ENCODE assay signal across 29 cellular contexts in genomic region chr4:166535865-166536264, GRCh38.
"Had no signal": no experiment of that assay in that cellular context is flagged by ENCODE, and none has a peak within 500 bp of the region (broad histone marks: within the 10 kb centered on the region; RNA-seq: fewer than 3 reads in every experiment).

No MANE protein-coding gene starts in this region.

- H3K4me3 Mint-ChIP-seq: activated naive CD8-positive, alpha-beta T cell; activated T-cell treated with anti-CD3 and anti-CD28 coated beads, Interleukin-2, amount 50 U/mL, for 72 hours; mesothelial cell of epicardium; naive B cell; nephron progenitor cell; stimulated activated memory B cell treated with anti-CD40 and anti-IgM and Interleukin-4, amounts not matched to agents 10 μg/mL and 1 μg/mL and 100 μg/mL, for 72 hours had no signal

- FAIRE-seq: keratinocyte, small intestine had no signal

- H3K9me3 ChIP-seq: body of pancreas, gastrocnemius medialis, psoas muscle, sigmoid colon, stomach, thyroid gland had no signal

- H3K27me3 ChIP-seq: body of pancreas, dorsolateral prefrontal cortex, gastrocnemius medialis, sigmoid colon, stomach, thyroid gland had no signal

- H3K4me1 ChIP-seq: body of pancreas, gastrocnemius medialis, parathyroid adenoma, psoas muscle, sigmoid colon, stomach, thyroid gland had no signal

- DNase-seq: activated CD4-positive, alpha-beta T cell treated with anti-CD3 and anti-CD28 coated beads for 4 hours; activated CD4-positive, alpha-beta T cell treated with anti-CD3 and anti-CD28 coated beads, Interleukin-2, amount 50 U/mL, for 4 hours; activated naive CD4-positive, alpha-beta T cell treated with Interleukin-2 at 50 U/mL for 16 hours; activated T-cell treated with anti-CD3 and anti-CD28 coated beads for 4 hours; activated T-cell treated with anti-CD3 and anti-CD28 coated beads, Interleukin-2, amount 50 U/mL, for 72 hours; aorta; body of pancreas; dorsolateral prefrontal cortex; effector memory CD4-positive, alpha-beta T cell; gastrocnemius medialis; glutamatergic neuron; left colon; mammary epithelial cell; naive B cell; nephron progenitor cell; occipital lobe; psoas muscle; sigmoid colon; small intestine; stimulated activated CD4-positive, alpha-beta T cell treated with anti-CD3 and anti-CD28 coated beads, Interleukin-4, amount 100 ng/mL, for 4 hours; stimulated activated CD8-positive, alpha-beta memory T cell treated with anti-CD3 and anti-CD28 coated beads, Interleukin-4, amount 100 ng/mL, for 48 hours; stomach; thyroid gland had no signal

- H3K79me2 ChIP-seq: parathyroid adenoma had no signal

- H3K27me3 Mint-ChIP-seq: activated naive CD8-positive, alpha-beta T cell; naive B cell; stimulated activated memory B cell treated with anti-CD40 and anti-IgM and Interleukin-4, amounts not matched to agents 10 μg/mL and 1 μg/mL and 100 μg/mL, for 72 hours had no signal

- H3K4me3 ChIP-seq: body of pancreas, coronary artery, dorsolateral prefrontal cortex, gastrocnemius medialis, psoas muscle, sigmoid colon, stomach, thyroid gland had no signal

- H3K4me1 Mint-ChIP-seq: naive B cell; stimulated activated memory B cell treated with anti-CD40 and anti-IgM and Interleukin-4, amounts not matched to agents 10 μg/mL and 1 μg/mL and 100 μg/mL, for 72 hours had no signal

- H3K36me3 ChIP-seq: gastrocnemius medialis, sigmoid colon, stomach, thyroid gland had no signal

- H2AFZ ChIP-seq: parathyroid adenoma had no signal

- H3K36me3 Mint-ChIP-seq: activated naive CD8-positive, alpha-beta T cell; naive B cell; stimulated activated memory B cell treated with anti-CD40 and anti-IgM and Interleukin-4, amounts not matched to agents 10 μg/mL and 1 μg/mL and 100 μg/mL, for 72 hours had no signal

- H3K9ac ChIP-seq: parathyroid adenoma had no signal

- H3K27ac Mint-ChIP-seq: activated naive CD8-positive, alpha-beta T cell; activated T-cell treated with anti-CD3 and anti-CD28 coated beads, Interleukin-2, amount 50 U/mL, for 72 hours; mesothelial cell of epicardium; nephron progenitor cell; stimulated activated memory B cell treated with anti-CD40 and anti-IgM and Interleukin-4, amounts not matched to agents 10 μg/mL and 1 μg/mL and 100 μg/mL, for 72 hours had no signal

- H3K27ac ChIP-seq: body of pancreas, coronary artery, dorsolateral prefrontal cortex, gastrocnemius medialis, parathyroid adenoma, psoas muscle, sigmoid colon, stomach, thyroid gland had no signal
